Comparison of ENCODE assay signal across 10 cellular contexts in genomic region chr20:48329676-48330644, GRCh38.
DNase-seq lines count a peak whose midpoint lies in the region; ATAC-seq and TF ChIP-seq lines count a peak whose summit lies in the region.
"Had no signal": no experiment of that assay in that cellular context is flagged by ENCODE, and none has a peak within 500 bp of the region (broad histone marks: within the 10 kb centered on the region; RNA-seq: fewer than 3 reads in every experiment).

No MANE protein-coding gene starts in this region.

- no peaks in the 10 kb centered on the region for H3K9me3 ChIP-seq in breast epithelium

- H3K36me3 Mint-ChIP-seq in MCF 10A (ENCODE audit: insufficient read depth, unreplicated experiment) = no peaks in the 10 kb centered on the region
- no peaks in the 10 kb centered on the region for H3K36me3 Mint-ChIP-seq in type B pancreatic cell
- H3K36me3 Mint-ChIP-seq: CD14-positive monocyte had no signal

- H3K4me1 Mint-ChIP-seq in MCF 10A (ENCODE audit: insufficient read depth, unreplicated experiment) = no peaks in the 10 kb centered on the region
- peaks cover 40% of the 10 kb centered on the region for H3K4me1 Mint-ChIP-seq in type B pancreatic cell (ENCODE audit: unreplicated experiment)
- H3K4me1 Mint-ChIP-seq: activated B cell treated with CpG ODN at 0.5 μM for 24 hours, CD14-positive monocyte had no signal

- intact Hi-C loops in MCF 10A (cut with micrococcal nuclease) (no loop called here), breast epithelium (cut with DNase I; ENCODE audit: low total_unique reads) (loop anchor here (2.0 kb wide), 1 partner anchor 17 kb away; no protein-coding TSS in a partner anchor)

- POLR2A ChIA-PET in MCF 10A (lab: Yijun Ruan, JAX) = interaction anchor here (0.6 kb wide), 1 partner anchor 93 kb away, joined by 3 read pairs; no protein-coding TSS in a partner anchor

- DNase-seq in MCF 10A (ENCODE audit: unreplicated experiment) (peak; percentile 23), breast epithelium (ENCODE audit: low spot score in 2 of 2) (no peak), NCI-H345 treated with DMSO at 0.1 percent for 48 hours (lab: John Stamatoyannopoulos, UW; ENCODE audit: unreplicated experiment) (peak; percentile 24), epithelial cell of esophagus (ENCODE audit: low read depth) (peak; percentile 19), type B pancreatic cell (ENCODE audit: extremely low spot score, unreplicated experiment) (no peak), Ammon's horn (ENCODE audit: low spot score) (no peak)
- no peak for DNase-seq in activated CD8-positive, alpha-beta memory T cell treated with anti-CD3 and anti-CD28 coated beads, Interleukin-2, amount 50 U/mL, for 48 hours
- DNase-seq: activated B cell treated with CpG ODN at 0.5 μM for 24 hours had no signal

- peaks cover 0 to 11% of the 10 kb centered on the region in 2 donors for H3K27me3 ChIP-seq in breast epithelium

- H3K4me3 Mint-ChIP-seq in MCF 10A (ENCODE audit: unreplicated experiment) (no peak overlapping the region), type B pancreatic cell (no peak overlapping the region)
- H3K4me3 Mint-ChIP-seq: activated B cell treated with CpG ODN at 0.5 μM for 24 hours, CD14-positive monocyte had no signal

- no peak overlapping the region for H3K27ac ChIP-seq in breast epithelium

- no peak for ATAC-seq in GM21619 (IDR thresholded peaks at IDR 0.05; ENCODE audit: unreplicated experiment)

- H3K27me3 Mint-ChIP-seq in MCF 10A (ENCODE audit: insufficient read depth, unreplicated experiment) (peaks cover 96% of the 10 kb centered on the region), type B pancreatic cell (peaks cover 11% of the 10 kb centered on the region)

- H3K27ac Mint-ChIP-seq in MCF 10A (ENCODE audit: low read depth, unreplicated experiment) (no peak overlapping the region), type B pancreatic cell (peak overlapping the region; percentile 58)
- H3K27ac Mint-ChIP-seq: activated B cell treated with CpG ODN at 0.5 μM for 24 hours, CD14-positive monocyte had no signal

- TF ChIP-seq POLR2A in breast epithelium (IDR thresholded peaks at IDR 0.05) = no peak

- H3K9me3 Mint-ChIP-seq in MCF 10A (ENCODE audit: unreplicated experiment) (no peaks in the 10 kb centered on the region), type B pancreatic cell (peaks cover 4% of the 10 kb centered on the region)
- H3K9me3 Mint-ChIP-seq: activated B cell treated with CpG ODN at 0.5 μM for 24 hours had no signal

- no peaks in the 10 kb centered on the region for H3K36me3 ChIP-seq in breast epithelium

- CTCF ChIA-PET in MCF 10A (lab: Yijun Ruan, JAX) = no interaction called here

- no peaks in the 10 kb centered on the region for H3K4me1 ChIP-seq in breast epithelium

- H3K4me3 ChIP-seq in breast epithelium (no peak overlapping the region), epithelial cell of esophagus (ENCODE audit: low read length) (no peak overlapping the region)

- no TSS peak for BruUV-seq in MCF 10A (replicated peaks; lab: Mats Ljungman, UMichigan)

- TF ChIP-seq CTCF in MCF 10A (IDR thresholded peaks at IDR 0.05; ENCODE audit: unreplicated experiment) (no peak), breast epithelium (IDR thresholded peaks at IDR 0.05) (no peak), epithelial cell of esophagus (IDR thresholded peaks at IDR 0.05; ENCODE audit: insufficient read depth, low read depth, low read length, missing control alignments) (no peak), type B pancreatic cell (conservative IDR thresholded peaks at IDR 0.05) (peak; percentile 61)

Comparison
In these comparisons a context has a peak if more than half of its experiments do, and no peak if none do; other contexts are left out.
1. DNase-seq: peak in MCF 10A (single experiment), NCI-H345 treated with DMSO at 0.1 percent for 48 hours (single experiment) and epithelial cell of esophagus (single experiment); none in breast epithelium (0 of 2), type B pancreatic cell (single experiment), activated CD8-positive, alpha-beta memory T cell treated with anti-CD3 and anti-CD28 coated beads, Interleukin-2, amount 50 U/mL, for 48 hours (single experiment) and Ammon's horn (single experiment).